ENCODE assay signal across 8 cellular contexts in the genomic region with DNA sequence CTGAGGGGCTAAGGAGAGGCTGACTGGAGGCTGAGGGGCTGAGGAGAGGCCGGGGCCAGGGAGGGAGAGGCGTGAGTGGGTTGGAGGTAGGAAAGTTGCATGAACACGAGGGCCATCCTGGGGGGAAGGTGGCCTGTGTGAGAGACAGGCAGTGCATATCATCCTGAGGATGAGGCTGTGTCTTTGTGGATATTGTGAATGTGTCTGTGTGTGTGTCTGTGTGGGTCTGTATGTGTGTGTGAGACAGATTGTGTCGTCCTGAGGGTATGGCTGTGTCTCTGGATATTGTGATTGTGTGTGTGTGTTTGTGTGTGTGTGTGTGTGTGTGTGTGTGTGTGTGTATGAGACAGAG. TPM values are rescaled to one million over a fixed set of nuclear protein-coding genes. Genes with fewer than 3 reads are reported as not detected.
A peak's percentile ranks its signal among the peaks of the same experiment; 100 is the strongest.
DNase-seq lines count a peak whose midpoint lies in the region; ATAC-seq, FAIRE-seq and TF ChIP-seq lines count a peak whose summit lies in the region.

No MANE protein-coding gene starts in this region.

- peaks cover 3% of the 10 kb centered on the region; the same call in 1 of the 2 replicates for H3K27me3 Mint-ChIP-seq in HFFc6 (ENCODE audit: insufficient read depth)
- no peaks in the 10 kb centered on the region for H3K27me3 Mint-ChIP-seq in activated CD8-positive, alpha-beta T cell treated with anti-CD3 and anti-CD28 coated beads for 36 hours
- no peaks in the 10 kb centered on the region for H3K27me3 Mint-ChIP-seq in stimulated activated naive CD8-positive, alpha-beta T cell treated with anti-CD3 and anti-CD28 coated beads, Interleukin-15, amount 100 ng/mL, for 72 hours

- H3K27ac ChIP-seq in iPS-18a (ENCODE audit: low read length), result no peak overlapping the region

- H3K36me3 Mint-ChIP-seq in HFFc6 (ENCODE audit: low read depth), result peaks cover 34% of the 10 kb centered on the region
- peaks cover 34% of the 10 kb centered on the region for H3K36me3 Mint-ChIP-seq in activated CD8-positive, alpha-beta T cell treated with anti-CD3 and anti-CD28 coated beads for 36 hours (ENCODE audit: low read depth)

- POLR2A ChIA-PET in activated CD8-positive, alpha-beta T cell treated with anti-CD3 and anti-CD28 coated beads for 36 hours (lab: Charles Lee), result interaction anchor here (0.7 kb wide), 1 partner anchor 1056 kb away, joined by 3 read pairs; no protein-coding TSS in a partner anchor

- peaks cover 37% of the 10 kb centered on the region for H3K9me3 Mint-ChIP-seq in HFFc6
- H3K9me3 Mint-ChIP-seq in activated CD8-positive, alpha-beta T cell treated with anti-CD3 and anti-CD28 coated beads for 36 hours, result peaks cover 37% of the 10 kb centered on the region
- peaks cover 39 to 52% of the 10 kb centered on the region in 2 donors for H3K9me3 Mint-ChIP-seq in stimulated activated naive CD8-positive, alpha-beta T cell treated with anti-CD3 and anti-CD28 coated beads, Interleukin-15, amount 100 ng/mL, for 72 hours

- DNase-seq in AG09309 (ENCODE audit: low read depth) (no peak), HFFc6 (peak; percentile 11), posterior cingulate gyrus (no peak), NCI-H2196 treated with DMSO at 0.1 percent for 48 hours (lab: John Stamatoyannopoulos, UW; ENCODE audit: unreplicated experiment) (no peak), urothelium cell line (ENCODE audit: low spot score) (no peak)
- DNase-seq in activated CD8-positive, alpha-beta T cell treated with anti-CD3 and anti-CD28 coated beads for 36 hours, result no peak
- DNase-seq in stimulated activated naive CD8-positive, alpha-beta T cell treated with anti-CD3 and anti-CD28 coated beads, Interleukin-15, amount 100 ng/mL, for 72 hours, result no peak

- intact Hi-C loops in activated CD8-positive, alpha-beta T cell treated with anti-CD3 and anti-CD28 coated beads for 36 hours (cut with micrococcal nuclease), result no loop called here
- intact Hi-C loops in posterior cingulate gyrus (cut with DNase I), result loop anchor here (1.0 to 10.0 kb wide), 2 partner anchors 28 to 201 kb away; a partner anchor contains a TSS

- CTCF ChIA-PET in activated CD8-positive, alpha-beta T cell treated with anti-CD3 and anti-CD28 coated beads for 36 hours (lab: Charles Lee), result no interaction called here

- H3K4me1 ChIP-seq in iPS-18a (ENCODE audit: control insufficient read depth, low read depth, low read length), result no peaks in the 10 kb centered on the region

- H3K4me3 ChIP-seq in AG09309 (ENCODE audit: control insufficient read depth, low read depth, low read length) (peak overlapping the region; percentile 70), iPS-18a (ENCODE audit: low read length) (peak overlapping the region; percentile 97)

- TF ChIP-seq CTCF in AG09309 (IDR thresholded peaks at IDR 0.05; ENCODE audit: control insufficient read depth, insufficient read depth, low read depth, low read length, missing control alignments) (no peak), HFFc6 (IDR thresholded peaks at IDR 0.05) (no peak)
- no peak for TF ChIP-seq CTCF in activated CD8-positive, alpha-beta T cell treated with anti-CD3 and anti-CD28 coated beads for 36 hours (IDR thresholded peaks at IDR 0.05)

- H3K27me3 ChIP-seq in iPS-18a (ENCODE audit: control insufficient read depth, insufficient read depth, low read length), result no peaks in the 10 kb centered on the region

- peaks cover 15% of the 10 kb centered on the region for H3K9me3 ChIP-seq in iPS-18a (ENCODE audit: control insufficient read depth, low read depth, low read length)

- H3K4me3 Mint-ChIP-seq in HFFc6, result peak overlapping the region; percentile 94
- H3K4me3 Mint-ChIP-seq in activated CD8-positive, alpha-beta T cell treated with anti-CD3 and anti-CD28 coated beads for 36 hours, result peak overlapping the region; percentile 83
- H3K4me3 Mint-ChIP-seq in stimulated activated naive CD8-positive, alpha-beta T cell treated with anti-CD3 and anti-CD28 coated beads, Interleukin-15, amount 100 ng/mL, for 72 hours, result peak overlapping the region; percentile 93 to 96

- H3K4me1 Mint-ChIP-seq in HFFc6 (ENCODE audit: low read depth), result peaks cover 13% of the 10 kb centered on the region
- peaks cover 8% of the 10 kb centered on the region for H3K4me1 Mint-ChIP-seq in activated CD8-positive, alpha-beta T cell treated with anti-CD3 and anti-CD28 coated beads for 36 hours (ENCODE audit: low read depth)
- H3K4me1 Mint-ChIP-seq in stimulated activated naive CD8-positive, alpha-beta T cell treated with anti-CD3 and anti-CD28 coated beads, Interleukin-15, amount 100 ng/mL, for 72 hours, result peaks cover 23% of the 10 kb centered on the region

- peak overlapping the region; percentile 83 for H3K9ac ChIP-seq in iPS-18a (ENCODE audit: low read length)

- peak overlapping the region; percentile 44 for H3K27ac Mint-ChIP-seq in HFFc6
- peak overlapping the region; percentile 75 for H3K27ac Mint-ChIP-seq in activated CD8-positive, alpha-beta T cell treated with anti-CD3 and anti-CD28 coated beads for 36 hours
- H3K27ac Mint-ChIP-seq in stimulated activated naive CD8-positive, alpha-beta T cell treated with anti-CD3 and anti-CD28 coated beads, Interleukin-15, amount 100 ng/mL, for 72 hours, result peak overlapping the region; percentile 84 to 92

- ATAC-seq in activated CD8-positive, alpha-beta T cell treated with anti-CD3 and anti-CD28 coated beads for 36 hours, result peak; percentile 40
- ATAC-seq in stimulated activated naive CD8-positive, alpha-beta T cell treated with anti-CD3 and anti-CD28 coated beads, Interleukin-15, amount 100 ng/mL, for 72 hours, result peak; percentile 64

- FAIRE-seq in urothelium cell line (lab: Jason Lieb, UNC), result no peak

- no peaks in the 10 kb centered on the region for H3K36me3 ChIP-seq in iPS-18a (ENCODE audit: control insufficient read depth, low read depth, low read length)

RNA-seq across cellular contexts. Expression of a gene that starts 0.4 kb away (rescaled TPM):
- 1 to 10 TPM; 5.1 to 5.9 (median 5.6) TPM for total RNA-seq in HFFc6 (2021; fragmentation: NEBNext Ultra II Directional; extraction: Animal tissue kit (Norgen Biotek cat#: 25700))
- 1 to 10 TPM; 4.4 to 5.3 TPM for total RNA-seq in activated CD8-positive, alpha-beta T cell treated with anti-CD3 and anti-CD28 coated beads for 36 hours

RNA-seq across cellular contexts. Expression of a gene that starts 28.3 kb away (rescaled TPM):
- total RNA-seq in HFFc6 (2021; fragmentation: NEBNext Ultra II Directional; extraction: Animal tissue kit (Norgen Biotek cat#: 25700)), result 1 to 10 TPM; 2.2 to 3.1 (median 2.6) TPM
- total RNA-seq in activated CD8-positive, alpha-beta T cell treated with anti-CD3 and anti-CD28 coated beads for 36 hours, result 1 to 10 TPM; 6.7 to 7.2 TPM

RNA-seq across cellular contexts. Expression of a gene that starts 47.4 kb away (rescaled TPM):
- under 1 TPM in 2 of 6 experiments, not detected in 4; 0.21 TPM for total RNA-seq in HFFc6 (2021; fragmentation: NEBNext Ultra II Directional; extraction: Animal tissue kit (Norgen Biotek cat#: 25700))
- not detected for total RNA-seq in activated CD8-positive, alpha-beta T cell treated with anti-CD3 and anti-CD28 coated beads for 36 hours

RNA-seq across cellular contexts. Expression of a gene that starts 56.8 kb away (rescaled TPM):
- total RNA-seq in HFFc6 (2021; fragmentation: NEBNext Ultra II Directional; extraction: Animal tissue kit (Norgen Biotek cat#: 25700)), result 1 to 10 TPM; 3.8 to 5.8 (median 5.0) TPM
- total RNA-seq in activated CD8-positive, alpha-beta T cell treated with anti-CD3 and anti-CD28 coated beads for 36 hours, result 1 to 10 TPM; 3.6 to 4.4 TPM
